Comparison of ENCODE assay signal across 9 cellular contexts in genomic region chr2:20106746-20107145, GRCh38. TPM values are rescaled to one million over a fixed set of nuclear protein-coding genes. Genes with fewer than 3 reads are reported as not detected.
DNase-seq lines count a peak whose midpoint lies in the region; ATAC-seq, FAIRE-seq and TF ChIP-seq lines count a peak whose summit lies in the region.
"Had no signal": no experiment of that assay in that cellular context is flagged by ENCODE, and none has a peak within 500 bp of the region (broad histone marks: within the 10 kb centered on the region; RNA-seq: fewer than 3 reads in every experiment).

No MANE protein-coding gene starts in this region.

- H3K4me3 Mint-ChIP-seq in activated CD4-positive, alpha-beta T cell treated with anti-CD3 and anti-CD28 coated beads for 36 hours: peak overlapping the region; percentile 50
- H3K4me3 Mint-ChIP-seq in stimulated activated naive CD8-positive, alpha-beta T cell treated with anti-CD3 and anti-CD28 coated beads, Interleukin-15, amount 100 ng/mL, for 72 hours: peak overlapping the region; percentile 67 to 86

- peak overlapping the region in 1 of 2 donors; percentile 15 for H3K27ac ChIP-seq in kidney (ENCODE audit: low read depth in 2 of 2, low read length in 2 of 2)
- H3K27ac ChIP-seq: SK-N-MC had no signal

- FAIRE-seq in kidney (lab: Jason Lieb, UNC): no peak

- peaks cover 5% of the 10 kb centered on the region for H3K9me3 Mint-ChIP-seq in activated CD4-positive, alpha-beta T cell treated with anti-CD3 and anti-CD28 coated beads for 36 hours (ENCODE audit: low read depth)
- peaks cover 0 to 6% of the 10 kb centered on the region in 2 donors for H3K9me3 Mint-ChIP-seq in stimulated activated naive CD8-positive, alpha-beta T cell treated with anti-CD3 and anti-CD28 coated beads, Interleukin-15, amount 100 ng/mL, for 72 hours

- no peak overlapping the region for H3K9ac ChIP-seq in kidney (ENCODE audit: low read length in 2 of 2)

- H3K27me3 Mint-ChIP-seq in activated CD4-positive, alpha-beta T cell treated with anti-CD3 and anti-CD28 coated beads for 36 hours: peaks cover 33% of the 10 kb centered on the region
- peaks cover 54% of the 10 kb centered on the region for H3K27me3 Mint-ChIP-seq in stimulated activated naive CD8-positive, alpha-beta T cell treated with anti-CD3 and anti-CD28 coated beads, Interleukin-15, amount 100 ng/mL, for 72 hours

- peak; percentile 73 for DNase-seq in activated CD4-positive, alpha-beta T cell treated with anti-CD3 and anti-CD28 coated beads for 36 hours
- DNase-seq in activated CD4-positive, alpha-beta T cell treated with anti-CD3 and anti-CD28 coated beads, Interleukin-2, amount 50 U/mL, for 1 hour: no peak
- DNase-seq in astrocyte of the spinal cord (ENCODE audit: low read depth, low spot score) (no peak), kidney (peak; percentile 85), germinal center (ENCODE audit: low spot score) (no peak)
- peak; percentile 39 to 59 for DNase-seq in stimulated activated naive CD8-positive, alpha-beta T cell treated with anti-CD3 and anti-CD28 coated beads, Interleukin-15, amount 100 ng/mL, for 72 hours

- no peak overlapping the region for H3K4me3 ChIP-seq in astrocyte of the spinal cord (ENCODE audit: low read depth, low read length)
- H3K4me3 ChIP-seq in kidney (ENCODE audit: low read length in 2 of 2): peak overlapping the region in 1 of 2 donors; percentile 35
- H3K4me3 ChIP-seq: SK-N-MC had no signal

- POLR2A ChIA-PET in activated CD4-positive, alpha-beta T cell treated with anti-CD3 and anti-CD28 coated beads for 36 hours (lab: Charles Lee): no interaction called here

- H3K27ac Mint-ChIP-seq in activated CD4-positive, alpha-beta T cell treated with anti-CD3 and anti-CD28 coated beads for 36 hours: no peak overlapping the region
- no peak overlapping the region for H3K27ac Mint-ChIP-seq in stimulated activated naive CD8-positive, alpha-beta T cell treated with anti-CD3 and anti-CD28 coated beads, Interleukin-15, amount 100 ng/mL, for 72 hours

- intact Hi-C loops in activated CD4-positive, alpha-beta T cell treated with anti-CD3 and anti-CD28 coated beads for 36 hours (cut with DNase I, micrococcal nuclease): loop anchor here in 1 of 2 experiments (2.0 kb wide), 1 partner anchor 118 kb away; the partner anchor contains the start of gene SDC1
- intact Hi-C loops in kidney (cut with DNase I): no loop called here

- TF ChIP-seq CTCF in astrocyte of the spinal cord (IDR thresholded peaks at IDR 0.05; ENCODE audit: low read depth, low read length) (peak; percentile 52), kidney (IDR thresholded peaks at IDR 0.05; ENCODE audit: borderline replicate concordance, extremely low read depth, insufficient read depth) (peak; percentile 46)

- no peaks in the 10 kb centered on the region for H3K36me3 Mint-ChIP-seq in activated CD4-positive, alpha-beta T cell treated with anti-CD3 and anti-CD28 coated beads for 36 hours (ENCODE audit: low read depth)

- in situ Hi-C loops in astrocyte of the spinal cord (cut with HindIII; ENCODE audit: low sequenced_read_pairs): no loop called here

- H3K4me1 Mint-ChIP-seq in activated CD4-positive, alpha-beta T cell treated with anti-CD3 and anti-CD28 coated beads for 36 hours: no peaks in the 10 kb centered on the region
- peaks cover 10% of the 10 kb centered on the region for H3K4me1 Mint-ChIP-seq in stimulated activated naive CD8-positive, alpha-beta T cell treated with anti-CD3 and anti-CD28 coated beads, Interleukin-15, amount 100 ng/mL, for 72 hours

- no peaks in the 10 kb centered on the region for H3K36me3 ChIP-seq in kidney (ENCODE audit: control insufficient read depth in 1 of 2, insufficient read depth in 2 of 2, low read length in 2 of 2)

- peaks cover 0 to 6% of the 10 kb centered on the region in 2 donors for H3K4me1 ChIP-seq in kidney (ENCODE audit: control insufficient read depth in 1 of 2, insufficient read depth in 1 of 2, low read depth in 1 of 2, low read length in 2 of 2)

- CTCF ChIA-PET in activated CD4-positive, alpha-beta T cell treated with anti-CD3 and anti-CD28 coated beads for 36 hours (lab: Charles Lee): interaction anchor here (0.7 to 2.0 kb wide), 5 partner anchors 12 to 443 kb away, joined by 3 to 7 read pairs (median 3); no protein-coding TSS in a partner anchor

- H3K9me3 ChIP-seq in kidney (ENCODE audit: control insufficient read depth in 1 of 2, low read length in 2 of 2): peaks cover 0 to 9% of the 10 kb centered on the region in 2 donors

- ATAC-seq in activated CD4-positive, alpha-beta T cell treated with anti-CD3 and anti-CD28 coated beads for 36 hours: peak; percentile 51
- no peak for ATAC-seq in stimulated activated naive CD8-positive, alpha-beta T cell treated with anti-CD3 and anti-CD28 coated beads, Interleukin-15, amount 100 ng/mL, for 72 hours
- ATAC-seq in GM19328 (IDR thresholded peaks at IDR 0.05; ENCODE audit: unreplicated experiment) (no peak), GM18858 (IDR thresholded peaks at IDR 0.05; ENCODE audit: unreplicated experiment) (no peak)

RNA-seq across cellular contexts. Expression of gene LAPTM4A, which starts 55.3 kb away (rescaled TPM):
- 10 to 100 TPM; 22.5 to 41.9 TPM for total RNA-seq in activated CD4-positive, alpha-beta T cell treated with anti-CD3 and anti-CD28 coated beads for 36 hours
- total RNA-seq in kidney: 330 TPM
- polyA plus RNA-seq in kidney (ENCODE audit: insufficient read depth, low read depth, low replicate concordance): 365 TPM

Comparison
In these comparisons a context has a peak if more than half of its experiments do, and no peak if none do; other contexts are left out.
1. DNase-seq: peak in activated CD4-positive, alpha-beta T cell treated with anti-CD3 and anti-CD28 coated beads for 36 hours (single experiment), kidney (single experiment) and stimulated activated naive CD8-positive, alpha-beta T cell treated with anti-CD3 and anti-CD28 coated beads, Interleukin-15, amount 100 ng/mL, for 72 hours (2 of 2); none in activated CD4-positive, alpha-beta T cell treated with anti-CD3 and anti-CD28 coated beads, Interleukin-2, amount 50 U/mL, for 1 hour (single experiment), astrocyte of the spinal cord (single experiment) and germinal center (single experiment).